In the genomic region with DNA sequence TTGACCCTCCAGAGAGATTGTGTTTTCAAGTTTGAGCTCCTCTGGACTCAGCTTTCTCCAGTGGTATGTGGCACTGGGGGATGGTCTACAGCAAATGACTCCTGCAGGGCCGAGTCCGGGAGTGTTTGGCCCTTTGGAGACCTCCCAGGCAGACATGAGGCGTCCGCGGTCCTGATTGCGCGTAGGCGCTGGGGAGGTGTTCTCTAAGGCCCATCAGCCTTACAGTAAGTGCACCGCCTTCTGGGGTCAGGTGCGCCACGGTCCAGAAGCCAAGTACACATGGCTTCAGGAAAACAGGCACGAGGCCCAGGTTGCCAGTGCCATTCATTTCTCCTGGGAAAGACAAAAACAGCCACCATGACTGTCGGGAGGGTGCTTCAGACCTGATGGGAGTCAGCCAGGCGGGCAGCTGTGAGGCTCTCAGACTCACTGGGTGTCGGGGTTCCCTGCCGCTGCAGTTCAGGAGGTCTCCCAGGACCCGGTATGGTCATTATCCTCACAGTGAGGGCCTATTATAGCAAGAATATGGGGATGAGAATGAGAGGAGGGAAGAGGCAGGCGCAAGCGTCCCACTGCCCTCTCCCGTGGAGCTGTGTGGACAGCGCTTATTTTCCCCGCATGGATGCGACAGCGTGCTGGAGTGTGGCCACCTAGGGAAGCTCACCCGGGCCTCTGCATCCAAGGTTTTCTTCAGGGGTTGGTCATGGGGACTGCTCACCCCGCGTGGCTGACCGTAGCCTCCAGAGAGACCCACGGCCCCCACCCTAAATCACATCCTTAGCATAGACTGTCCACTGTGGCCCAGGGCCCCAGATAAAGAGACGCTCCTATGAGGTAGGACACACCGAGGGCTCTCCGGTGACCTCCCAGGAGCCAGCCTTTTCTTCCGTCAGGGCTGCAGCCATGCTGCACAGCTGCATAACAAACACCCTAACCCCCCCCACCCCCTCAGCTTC, we compare ENCODE assay signal across 21 cellular contexts. TPM values are rescaled to one million over a fixed set of nuclear protein-coding genes. Genes with fewer than 3 reads are reported as not detected.
DNase-seq lines count a peak whose midpoint lies in the region; ATAC-seq and TF ChIP-seq lines count a peak whose summit lies in the region.
"Had no signal": no experiment of that assay in that cellular context is flagged by ENCODE, and none has a peak within 500 bp of the region (broad histone marks: within the 10 kb centered on the region; RNA-seq: fewer than 3 reads in every experiment).

No MANE protein-coding gene starts in this region.

- peak overlapping the region; percentile 90 for H4K8ac ChIP-seq in mesenchymal stem cell (ENCODE audit: low read length)

- H3K9me3 ChIP-seq in mesenchymal stem cell (ENCODE audit: control insufficient read depth, low read length) (peaks cover 7% of the 10 kb centered on the region), thoracic aorta (no peaks in the 10 kb centered on the region), WERI-Rb-1 (ENCODE audit: severe bottlenecking) (no peaks in the 10 kb centered on the region)
- no peaks in the 10 kb centered on the region for H3K9me3 ChIP-seq in naive thymus-derived CD4-positive, alpha-beta T cell (ENCODE audit: control insufficient read depth in 2 of 3, low read length in 3 of 3)
- H3K9me3 ChIP-seq: tibial nerve had no signal

- peak overlapping the region; percentile 72 for H3K9ac ChIP-seq in mesenchymal stem cell (ENCODE audit: low read length)
- H3K9ac ChIP-seq: parathyroid adenoma had no signal

- no peak overlapping the region for H3K27ac Mint-ChIP-seq in naive thymus-derived CD4-positive, alpha-beta T cell
- H3K27ac Mint-ChIP-seq: activated B cell treated with CpG ODN at 0.5 μM for 24 hours; activated T-helper 17 cell treated with anti-CD3 and anti-CD28 coated beads, Interleukin-2, amount 50 U/mL, for 72 hours had no signal

- no peak overlapping the region for H2AFZ ChIP-seq in mesenchymal stem cell (ENCODE audit: low read depth, low read length)
- H2AFZ ChIP-seq: parathyroid adenoma had no signal

- H3K4me1 ChIP-seq in mesenchymal stem cell (ENCODE audit: control insufficient read depth, insufficient read depth, low read depth, low read length) (peaks cover 10% of the 10 kb centered on the region), thoracic aorta (ENCODE audit: control insufficient read depth in 1 of 2, low read depth in 2 of 2) (peaks cover 5 to 46% of the 10 kb centered on the region in 2 donors)
- H3K4me1 ChIP-seq in naive thymus-derived CD4-positive, alpha-beta T cell (ENCODE audit: control insufficient read depth in 2 of 2, insufficient read depth in 2 of 2, low read length in 2 of 2): no peaks in the 10 kb centered on the region
- H3K4me1 ChIP-seq: foreskin keratinocyte, parathyroid adenoma had no signal

- H3K27ac ChIP-seq in coronary artery (peak overlapping the region; percentile 38 to 80), mesenchymal stem cell (ENCODE audit: low read length, poor library complexity, severe bottlenecking) (no peak overlapping the region), thoracic aorta (peak overlapping the region; percentile 52 to 69), WERI-Rb-1 (no peak overlapping the region)
- H3K27ac ChIP-seq in naive thymus-derived CD4-positive, alpha-beta T cell (ENCODE audit: low read depth, low read length): no peak overlapping the region
- H3K27ac ChIP-seq: C4-2B, foreskin keratinocyte, parathyroid adenoma had no signal

- no peak overlapping the region for H3K4me3 Mint-ChIP-seq in naive thymus-derived CD4-positive, alpha-beta T cell
- H3K4me3 Mint-ChIP-seq: activated B cell treated with CpG ODN at 0.5 μM for 24 hours; activated T-helper 17 cell treated with anti-CD3 and anti-CD28 coated beads, Interleukin-2, amount 50 U/mL, for 72 hours had no signal

- H3K23ac ChIP-seq in mesenchymal stem cell (ENCODE audit: low read length in 2 of 2): no peak overlapping the region

- H2BK5ac ChIP-seq in mesenchymal stem cell (ENCODE audit: low read depth, low read length, poor library complexity, severe bottlenecking): no peak overlapping the region

- ATAC-seq in thoracic aorta (ENCODE audit: insufficient number of reproducible peaks, low FRiP score, low read depth) (no peak), HG02981 (IDR thresholded peaks at IDR 0.05; ENCODE audit: unreplicated experiment) (no peak)
- no peak for ATAC-seq in naive thymus-derived CD4-positive, alpha-beta T cell
- ATAC-seq: activated T-helper 17 cell treated with anti-CD3 and anti-CD28 coated beads, Interleukin-2, amount 50 U/mL, for 72 hours; foreskin keratinocyte had no signal

- TF ChIP-seq CTCF in NB4 (IDR thresholded peaks at IDR 0.05; ENCODE audit: low read depth, low read length) (no peak), coronary artery (IDR thresholded peaks at IDR 0.05) (no peak), thoracic aorta (IDR thresholded peaks at IDR 0.05) (no peak), WERI-Rb-1 (IDR thresholded peaks at IDR 0.05; ENCODE audit: low read depth, low read length) (no peak)

- H2BK15ac ChIP-seq in mesenchymal stem cell (ENCODE audit: low read depth, poor library complexity, severe bottlenecking): peak overlapping the region; percentile 26

- H4K91ac ChIP-seq in mesenchymal stem cell (ENCODE audit: low read length): peak overlapping the region; percentile 94

- H3K4me3 ChIP-seq in NB4 (ENCODE audit: low read depth, low read length): no peak overlapping the region
- no peak overlapping the region for H3K4me3 ChIP-seq in coronary artery
- peak overlapping the region in 1 of 2 experiments; percentile 59 for H3K4me3 ChIP-seq in mesenchymal stem cell (ENCODE audit: insufficient read depth in 1 of 2, low read depth in 1 of 2, low read length in 2 of 2)
- H3K4me3 ChIP-seq in thoracic aorta: no peak overlapping the region
- H3K4me3 ChIP-seq in naive thymus-derived CD4-positive, alpha-beta T cell (ENCODE audit: low read length): no peak overlapping the region
- no peak overlapping the region for H3K4me3 ChIP-seq in WERI-Rb-1 (ENCODE audit: low read depth, low read length)
- H3K4me3 ChIP-seq: tibial nerve had no signal

- H3K36me3 ChIP-seq in mesenchymal stem cell (ENCODE audit: control insufficient read depth in 1 of 2, insufficient read depth in 2 of 2, low read depth in 1 of 2, low read length in 2 of 2): peaks cover 64 to 73% of the 10 kb centered on the region in 2 experiments
- peaks cover 28% of the 10 kb centered on the region for H3K36me3 ChIP-seq in thoracic aorta
- H3K36me3 ChIP-seq in naive thymus-derived CD4-positive, alpha-beta T cell (ENCODE audit: control insufficient read depth in 2 of 3, insufficient read depth in 3 of 3, low read length in 3 of 3): peaks cover 0 to 62% (median 7%) of the 10 kb centered on the region in 3 experiments
- H3K36me3 ChIP-seq in WERI-Rb-1: peaks cover 64% of the 10 kb centered on the region

- H3K14ac ChIP-seq in mesenchymal stem cell (ENCODE audit: low read length in 2 of 2): peak overlapping the region in 1 of 2 experiments; percentile 20

- H3K4ac ChIP-seq in mesenchymal stem cell (ENCODE audit: low read depth in 1 of 2, low read length in 2 of 2): peak overlapping the region; percentile 29

- H3K27me3 ChIP-seq in mesenchymal stem cell (ENCODE audit: control insufficient read depth in 1 of 2, insufficient read depth in 1 of 2, low read length in 2 of 2) (no peaks in the 10 kb centered on the region), thoracic aorta (replicated peaks; ENCODE audit: insufficient read depth) (no peaks in the 10 kb centered on the region), WERI-Rb-1 (ENCODE audit: insufficient read depth, low read depth, severe bottlenecking) (no peaks in the 10 kb centered on the region)
- no peaks in the 10 kb centered on the region for H3K27me3 ChIP-seq in naive thymus-derived CD4-positive, alpha-beta T cell (ENCODE audit: control insufficient read depth in 2 of 2, insufficient read depth in 2 of 2, low read length in 2 of 2)
- H3K27me3 ChIP-seq: foreskin keratinocyte, tibial nerve had no signal

- peak overlapping the region; percentile 79 to 80 for H2BK12ac ChIP-seq in mesenchymal stem cell (ENCODE audit: low read length in 2 of 2)

- 90% methylated on average over 32 of the region's 33 CpGs for WGBS in mesenchymal stem cell

- POLR2A ChIA-PET in naive thymus-derived CD4-positive, alpha-beta T cell (lab: Charles Lee): no interaction called here

- peak overlapping the region; percentile 81 to 89 for H3K18ac ChIP-seq in mesenchymal stem cell (ENCODE audit: low read depth in 1 of 2, low read length in 2 of 2)

- no peaks in the 10 kb centered on the region for H3K27me3 Mint-ChIP-seq in naive thymus-derived CD4-positive, alpha-beta T cell
- H3K27me3 Mint-ChIP-seq: activated B cell treated with CpG ODN at 0.5 μM for 24 hours; activated T-helper 17 cell treated with anti-CD3 and anti-CD28 coated beads, Interleukin-2, amount 50 U/mL, for 72 hours had no signal

- no peak overlapping the region for H3K4me2 ChIP-seq in mesenchymal stem cell (ENCODE audit: low read length, poor library complexity, severe bottlenecking)

- H3K36me3 Mint-ChIP-seq in naive thymus-derived CD4-positive, alpha-beta T cell: peaks cover 5 to 36% (median 10%) of the 10 kb centered on the region in 5 donors

- no peak overlapping the region for H2AK5ac ChIP-seq in mesenchymal stem cell (ENCODE audit: low read length, severe bottlenecking)

- DNase-seq in NB4 (ENCODE audit: low read depth) (no peak), coronary artery (ENCODE audit: low spot score) (no peak), mesenchymal stem cell (no peak), thoracic aorta (ENCODE audit: low spot score) (no peak), WERI-Rb-1 (no peak), HuH-7.5 (ENCODE audit: low spot score) (no peak)
- no peak for DNase-seq in naive thymus-derived CD4-positive, alpha-beta T cell
- DNase-seq: activated B cell treated with CpG ODN at 0.5 μM for 24 hours; caudate nucleus; foreskin keratinocyte; GOT3; NCI-H1694; NCI-H226; NK-92 treated with Interleukin-12 subunit alpha and Interleukin-12 subunit beta, amount 100 ng/mL, for 24 hours; small intestine had no signal

- H3K79me1 ChIP-seq in mesenchymal stem cell (replicated peaks; ENCODE audit: low read length, poor library complexity, severe bottlenecking): peaks cover 28% of the 10 kb centered on the region

- CTCF ChIA-PET in naive thymus-derived CD4-positive, alpha-beta T cell (lab: Charles Lee): no interaction called here

- peaks cover 0 to 18% (median 6%) of the 10 kb centered on the region in 7 donors for H3K4me1 Mint-ChIP-seq in naive thymus-derived CD4-positive, alpha-beta T cell
- H3K4me1 Mint-ChIP-seq: activated T-helper 17 cell treated with anti-CD3 and anti-CD28 coated beads, Interleukin-2, amount 50 U/mL, for 72 hours had no signal

- H2BK120ac ChIP-seq in mesenchymal stem cell (ENCODE audit: low read depth, low read length): peak overlapping the region; percentile 45

- TF ChIP-seq POLR2A in NB4 (IDR thresholded peaks at IDR 0.05; ENCODE audit: extremely low read depth, insufficient read length): peak; percentile 30

- intact Hi-C loops in naive thymus-derived CD4-positive, alpha-beta T cell (cut with micrococcal nuclease): no loop called here

- H3K9me3 Mint-ChIP-seq in naive thymus-derived CD4-positive, alpha-beta T cell: peaks cover 0 to 6% (median 0%) of the 10 kb centered on the region in 11 donors
- H3K9me3 Mint-ChIP-seq: activated B cell treated with CpG ODN at 0.5 μM for 24 hours; activated T-helper 17 cell treated with anti-CD3 and anti-CD28 coated beads, Interleukin-2, amount 50 U/mL, for 72 hours had no signal

RNA-seq across cellular contexts. Expression of a gene that starts 21.8 kb away (rescaled TPM):
- polyA plus RNA-seq in mesenchymal stem cell (2013, experiment 1 of 2): 17.9 TPM
- 17.9 TPM for polyA plus RNA-seq in mesenchymal stem cell (2013, experiment 2 of 2)
- total RNA-seq in thoracic aorta: 10 to 100 TPM; 22.6 to 23.0 TPM
- not detected for total RNA-seq in naive thymus-derived CD4-positive, alpha-beta T cell
- polyA plus RNA-seq in naive thymus-derived CD4-positive, alpha-beta T cell: not detected
- total RNA-seq: activated B cell treated with CpG ODN at 0.5 μM for 24 hours; activated T-helper 17 cell treated with anti-CD3 and anti-CD28 coated beads, Interleukin-2, amount 50 U/mL, for 72 hours; T-helper 1 cell treated with Interleukin-12 subunit alpha and Interleukin-12 subunit beta and Interleukin-4 antibody, amounts not matched to agents 30 ng/mL and 1 ng/mL, for 36 hours had no signal

RNA-seq across cellular contexts. Expression of a gene that starts 37.2 kb away (rescaled TPM):
- polyA plus RNA-seq in mesenchymal stem cell (2013, experiment 1 of 2): 0.03 TPM
- polyA plus RNA-seq in mesenchymal stem cell (2013, experiment 2 of 2): 0.03 TPM
- 1 to 10 TPM; 1.2 to 5.2 TPM for total RNA-seq in thoracic aorta
- not detected for total RNA-seq in naive thymus-derived CD4-positive, alpha-beta T cell
- polyA plus RNA-seq in naive thymus-derived CD4-positive, alpha-beta T cell: not detected
- total RNA-seq: activated B cell treated with CpG ODN at 0.5 μM for 24 hours; activated T-helper 17 cell treated with anti-CD3 and anti-CD28 coated beads, Interleukin-2, amount 50 U/mL, for 72 hours; foreskin keratinocyte; T-helper 1 cell treated with Interleukin-12 subunit alpha and Interleukin-12 subunit beta and Interleukin-4 antibody, amounts not matched to agents 30 ng/mL and 1 ng/mL, for 36 hours had no signal
- polyA plus RNA-seq: foreskin keratinocyte had no signal

RNA-seq across cellular contexts. Expression of a gene that starts 44.7 kb away (rescaled TPM):
- 67.1 TPM for polyA plus RNA-seq in mesenchymal stem cell (2013, experiment 1 of 2)
- 63.7 TPM for polyA plus RNA-seq in mesenchymal stem cell (2013, experiment 2 of 2)
- total RNA-seq in thoracic aorta: 100 to 1,000 TPM in 1 of 2 donors, 10 to 100 TPM in 1; 60.6 to 107 TPM
- total RNA-seq in naive thymus-derived CD4-positive, alpha-beta T cell: 100 to 1,000 TPM in 1 of 5 experiments, 10 to 100 TPM in 4; 41.4 to 107 (median 52.0) TPM
- 10 to 100 TPM; 17.4 to 34.8 TPM for polyA plus RNA-seq in naive thymus-derived CD4-positive, alpha-beta T cell

Comparison
In these comparisons a context has a peak if more than half of its experiments do, and no peak if none do; other contexts are left out.
1. H3K27ac ChIP-seq: peak in coronary artery (2 of 2) and thoracic aorta (2 of 2); none in mesenchymal stem cell (single experiment), naive thymus-derived CD4-positive, alpha-beta T cell (single experiment) and WERI-Rb-1 (single experiment).
2. RNA of a gene that starts 21.8 kb away (total RNA-seq): 22.6 to 23.0 TPM in thoracic aorta; not detected in naive thymus-derived CD4-positive, alpha-beta T cell; every median in the first group is over 10 times any median in the second.